In genomic region chr11:80393210-80393609, GRCh38 we compare ENCODE assay signal across 30 cellular contexts.
"Had no signal": no experiment of that assay in that cellular context is flagged by ENCODE, and none has a peak within 500 bp of the region (broad histone marks: within the 10 kb centered on the region; RNA-seq: fewer than 3 reads in every experiment).

No MANE protein-coding gene starts in this region.

- H3K27ac ChIP-seq: neural progenitor cell, ovary, parathyroid adenoma, psoas muscle, right lobe of liver, sigmoid colon, spleen, suprapubic skin, testis, tibial artery, transverse colon, upper lobe of right lung, uterus had no signal

- H3K4me2 ChIP-seq: neural progenitor cell, smooth muscle cell had no signal

- H3K4me3 ChIP-seq: neural progenitor cell, ovary, psoas muscle, right lobe of liver, sigmoid colon, smooth muscle cell, spleen, suprapubic skin, testis, tibial artery, transverse colon, upper lobe of right lung, uterus had no signal

- H3K36me3 ChIP-seq: neural progenitor cell, ovary, right lobe of liver, sigmoid colon, spleen, suprapubic skin, tibial artery, transverse colon, upper lobe of right lung, uterus had no signal

- ATAC-seq: naive thymus-derived CD8-positive, alpha-beta T cell; natural killer cell treated with Interleukin-12 subunit alpha and Interleukin-12 subunit beta and Interleukin-15 and Interleukin-18, amount 100 ng/mL, for 72 hours; psoas muscle; right cardiac atrium; right lobe of liver; stimulated activated memory B cell treated with anti-CD40 and anti-IgM and Interleukin-4, amounts not matched to agents 10 μg/mL and 1 μg/mL and 100 μg/mL, for 72 hours; stimulated activated naive CD8-positive, alpha-beta T cell treated with anti-CD3 and anti-CD28 coated beads, Interleukin-15, amount 100 ng/mL, for 72 hours; stimulated activated naive CD8-positive, alpha-beta T cell treated with anti-CD3 and anti-CD28 coated beads, Interleukin-15, Interleukin-2, amounts not matched to agents 100 U/mL and 50 U/mL, for 24 hours; upper lobe of right lung had no signal

- H3K9ac ChIP-seq: neural progenitor cell, parathyroid adenoma had no signal

- DNase-seq: naive thymus-derived CD8-positive, alpha-beta T cell; nephron progenitor cell; occipital lobe; ovary; posterior cingulate gyrus; psoas muscle; right cardiac atrium; right lobe of liver; sigmoid colon; spleen; stimulated activated CD4-positive, alpha-beta T cell treated with anti-CD3 and anti-CD28 coated beads, Interleukin-12 subunit alpha, Interleukin-12 subunit beta, amount 100 ng/mL, for 4 hours; stimulated activated CD4-positive, alpha-beta T cell treated with anti-CD3 and anti-CD28 coated beads, Interleukin-1b, Interleukin-23, amount 100 ng/mL, for 48 hours; stimulated activated CD4-positive, alpha-beta T cell treated with anti-CD3 and anti-CD28 coated beads, Interleukin-4, amount 100 ng/mL, for 1 hour; stimulated activated CD4-positive, alpha-beta T cell treated with anti-CD3 and anti-CD28 coated beads, Interleukin-4, amount 100 ng/mL, for 4 hours; stimulated activated CD8-positive, alpha-beta memory T cell treated with anti-CD3 and anti-CD28 coated beads, Interleukin-4, amount 100 ng/mL, for 48 hours; stimulated activated naive CD4-positive, alpha-beta T cell; stimulated activated naive CD8-positive, alpha-beta T cell treated with anti-CD3 and anti-CD28 coated beads, Interleukin-15, amount 100 ng/mL, for 72 hours; stimulated activated naive CD8-positive, alpha-beta T cell treated with anti-CD3 and anti-CD28 coated beads, Interleukin-15, Interleukin-2, amounts not matched to agents 100 U/mL and 50 U/mL, for 24 hours; substantia nigra; testis; tibial artery; transverse colon; upper lobe of right lung; uterus had no signal

- H3K79me2 ChIP-seq: parathyroid adenoma had no signal

- H3K9me3 ChIP-seq: ovary, psoas muscle, right lobe of liver, sigmoid colon, spleen, suprapubic skin, testis, tibial artery, transverse colon, upper lobe of right lung, uterus had no signal

- H3K4me1 ChIP-seq: parathyroid adenoma, psoas muscle, right lobe of liver, sigmoid colon, spleen, suprapubic skin, testis, tibial artery, transverse colon, upper lobe of right lung, uterus had no signal

- H3K27me3 ChIP-seq: neural progenitor cell, ovary, right lobe of liver, sigmoid colon, spleen, suprapubic skin, testis, tibial artery, transverse colon, upper lobe of right lung, uterus had no signal

- H2AFZ ChIP-seq: neural progenitor cell, parathyroid adenoma had no signal
